In the genomic region with DNA sequence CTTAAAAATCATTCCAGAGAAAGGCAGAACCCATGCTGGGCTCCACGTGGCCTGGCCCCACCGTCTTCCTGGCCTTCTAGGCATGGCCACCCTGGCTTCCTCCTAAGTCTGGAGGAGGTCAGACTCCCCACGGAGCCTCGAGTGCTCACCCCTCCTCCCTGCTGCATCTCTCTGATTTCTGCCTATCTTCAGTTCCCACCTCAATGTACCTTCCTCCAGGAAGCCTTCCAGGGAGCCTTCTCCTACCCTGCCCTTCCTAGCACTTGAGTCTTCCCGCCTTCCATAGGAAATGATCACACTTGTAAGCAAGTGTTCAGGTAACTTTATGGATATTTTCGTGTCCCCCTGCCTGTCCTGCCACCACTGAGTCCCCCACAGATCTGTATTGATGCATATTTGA, we compare ENCODE assay signal across 19 cellular contexts.
DNase-seq lines count a peak whose midpoint lies in the region; ATAC-seq, FAIRE-seq and TF ChIP-seq lines count a peak whose summit lies in the region.
"Had no signal": no experiment of that assay in that cellular context is flagged by ENCODE, and none has a peak within 500 bp of the region (broad histone marks: within the 10 kb centered on the region; RNA-seq: fewer than 3 reads in every experiment).

No MANE protein-coding gene starts in this region.

- no peak for ATAC-seq in PC-3
- ATAC-seq: GM12878 had no signal

- TF ChIP-seq EP300 in H1 (IDR thresholded peaks at IDR 0.05; ENCODE audit: borderline replicate concordance in 1 of 2, low read depth in 2 of 2, low read length in 2 of 2): no peak

- H3K79me2 ChIP-seq in PC-3 (ENCODE audit: low read length) (no peaks in the 10 kb centered on the region), H1 (ENCODE audit: control insufficient read depth in 1 of 2, insufficient read depth in 2 of 2, low read length in 2 of 2) (no peaks in the 10 kb centered on the region)

- in situ Hi-C loops in G401 (cut with HindIII; ENCODE audit: low sequenced_read_pairs): no loop called here

- H3K23me2 ChIP-seq in H1 (ENCODE audit: low read depth, low read length): no peaks in the 10 kb centered on the region

- no peak overlapping the region for H2BK5ac ChIP-seq in H1 (ENCODE audit: low read depth, low read length)

- no peak overlapping the region for H3K23ac ChIP-seq in H1 (ENCODE audit: insufficient read length)

- no peak overlapping the region for H2BK15ac ChIP-seq in H1 (ENCODE audit: low read length)

- no peaks in the 10 kb centered on the region for H3K79me1 ChIP-seq in H1 (ENCODE audit: low read depth, low read length)

- TF ChIP-seq CTCF in PC-3 (conservative IDR thresholded peaks at IDR 0.05; ENCODE audit: low read depth, low read length) (no peak), H1 (IDR thresholded peaks at IDR 0.05; ENCODE audit: control extremely low read depth in 1 of 3, insufficient read depth in 1 of 3, low read depth in 1 of 3, low read length in 3 of 3) (no peak)

- no peak overlapping the region for H3K4me3 ChIP-seq in PC-3 (ENCODE audit: low read length)
- H3K4me3 ChIP-seq in H1 (ENCODE audit: extremely low read depth in 1 of 4, insufficient read depth in 2 of 4, low read depth in 3 of 4, low read length in 4 of 4): no peak overlapping the region
- H3K4me3 ChIP-seq: GM12878, MG63 had no signal

- H3K4me1 ChIP-seq in PC-3 (ENCODE audit: insufficient read depth, low read length): peaks cover 21% of the 10 kb centered on the region
- peaks cover 11 to 16% (median 14%) of the 10 kb centered on the region in 4 experiments for H3K4me1 ChIP-seq in H1 (replicated peaks in 1 of 4; ENCODE audit: control insufficient read depth in 3 of 4, insufficient read depth in 4 of 4, low read length in 3 of 4)

- no peak overlapping the region for H2BK20ac ChIP-seq in H1 (ENCODE audit: low read length)

- H4K8ac ChIP-seq in H1 (ENCODE audit: extremely low read depth, insufficient read depth, low read length): no peak overlapping the region

- no peak overlapping the region for H4K5ac ChIP-seq in H1 (ENCODE audit: insufficient read length, low read depth, low read length)

- H3K36me3 ChIP-seq in PC-3 (ENCODE audit: low read depth, low read length) (no peaks in the 10 kb centered on the region; the same call in 1 of the 2 replicates), H1 (ENCODE audit: control insufficient read depth in 2 of 4, insufficient read depth in 4 of 4, low read length in 3 of 4) (no peaks in the 10 kb centered on the region)
- H3K36me3 ChIP-seq: BE2C, MG63 had no signal

- no peaks in the 10 kb centered on the region for H3K9me3 ChIP-seq in PC-3 (ENCODE audit: low read length)
- H3K9me3 ChIP-seq in H1 (ENCODE audit: insufficient read depth in 2 of 2, low read depth in 1 of 2, low read length in 1 of 2): no peaks in the 10 kb centered on the region
- H3K9me3 ChIP-seq: BE2C, MG63 had no signal

- POLR2A ChIA-PET in PC-3 (lab: Charles Lee; ENCODE audit: unreplicated experiment): no interaction called here
- POLR2A ChIA-PET in H1 (lab: Charles Lee; ENCODE audit: partially characterized antibody): interaction anchor here (1.4 kb wide), 1 partner anchor 9 kb away, joined by 4 read pairs; no protein-coding TSS in a partner anchor

- no peak overlapping the region for H3K14ac ChIP-seq in H1 (ENCODE audit: insufficient read length)

- H3K27ac ChIP-seq in PC-3 (ENCODE audit: low read length): peak overlapping the region; percentile 97
- no peak overlapping the region for H3K27ac ChIP-seq in H1 (ENCODE audit: low read depth, low read length)
- H3K27ac ChIP-seq: 22Rv1, RWPE1 had no signal

- CTCF ChIA-PET in PC-3 (lab: Charles Lee): no interaction called here
- CTCF ChIA-PET in H1 (lab: Charles Lee; ENCODE audit: partially characterized antibody): interaction anchor here (1.1 to 4.1 kb wide), 2 partner anchors 20 to 39 kb away, joined by 3 to 21 read pairs; no protein-coding TSS in a partner anchor

- intact Hi-C loops in PC-3 (cut with micrococcal nuclease): no loop called here

- no peak overlapping the region for H3K4me2 ChIP-seq in PC-3 (ENCODE audit: low read length)
- H3K4me2 ChIP-seq in H1 (ENCODE audit: insufficient read depth in 1 of 2, low read depth in 2 of 2, low read length in 2 of 2): no peak overlapping the region

- no peak overlapping the region for H2BK120ac ChIP-seq in H1 (replicated peaks; ENCODE audit: low read depth, low read length)

- no peak overlapping the region for H3K4ac ChIP-seq in H1 (replicated peaks; ENCODE audit: insufficient read length, low read depth, low read length)

- no peak for FAIRE-seq in H1 (lab: Jason Lieb, UNC)
- FAIRE-seq: GM12878, H54, HTR-8/SVneo had no signal

- no peak for TF ChIP-seq RAD21 in H1 (IDR thresholded peaks at IDR 0.05 in 1 of 2, conservative IDR thresholded peaks at IDR 0.05 in 1 of 2; ENCODE audit: low read depth in 2 of 2, low read length in 2 of 2)

- TF ChIP-seq POLR2A in H1 (IDR thresholded peaks at IDR 0.05; ENCODE audit: control extremely low read depth in 1 of 2, low read depth in 2 of 2, low read length in 2 of 2): no peak

- no peak overlapping the region for H2AFZ ChIP-seq in PC-3 (ENCODE audit: low read length)
- no peak overlapping the region for H2AFZ ChIP-seq in H1 (ENCODE audit: low read length)

- BruUV-seq in PC-3 (replicated peaks; lab: Mats Ljungman, UMichigan): no TSS peak

- H3K18ac ChIP-seq in H1 (ENCODE audit: extremely low read depth, low read length): no peak overlapping the region

- H3K27me3 ChIP-seq in PC-3 (ENCODE audit: low read length): no peaks in the 10 kb centered on the region
- H3K27me3 ChIP-seq in H1 (replicated peaks in 1 of 4; ENCODE audit: control insufficient read depth in 3 of 4, extremely low read depth in 1 of 4, insufficient read depth in 3 of 4, low read length in 3 of 4): no peaks in the 10 kb centered on the region; a peak in 2 of 7 replicates
- H3K27me3 ChIP-seq: BE2C, MG63 had no signal

- 78% methylated on average over 6 of the region's 6 CpGs; no CpG with 5 or more reads in 1 of the 2 experiments for WGBS in H1 (ENCODE audit: extremely low coverage in 1 of 2, insufficient coverage in 1 of 2, insufficient read length in 1 of 2, insufficient replicate concordance in 2 of 2, low coverage in 1 of 2, low lambda C conversion rate in 2 of 2, missing lambda C conversion rate in 1 of 2), 2 experiments

- H2BK12ac ChIP-seq in H1 (ENCODE audit: low read depth, low read length): 0 out of 2 replicates have a peak overlapping the region, but pooled peaks have one; percentile 27

- H3K56ac ChIP-seq in H1 (replicated peaks; ENCODE audit: insufficient read length, low read depth, low read length): no peak overlapping the region

- H2AK5ac ChIP-seq in H1 (ENCODE audit: low read depth, low read length): no peak overlapping the region

- H3K9ac ChIP-seq in PC-3 (ENCODE audit: low read length) (peak overlapping the region; percentile 28; the same call in 1 of the 2 replicates), H1 (replicated peaks in 1 of 4; ENCODE audit: extremely low read depth in 1 of 4, low read depth in 3 of 4, low read length in 3 of 4) (no peak overlapping the region)

- DNase-seq in DMS53 (lab: John Stamatoyannopoulos, UW) (peak; percentile 41), DMS53 treated with DMSO at 0.1 percent for 48 hours (lab: John Stamatoyannopoulos, UW; ENCODE audit: unreplicated experiment) (no peak), PC-3 (no peak), H1 (ENCODE audit: low read depth in 1 of 2, low spot score in 2 of 2) (no peak), DMS153 treated with DMSO at 0.1 percent for 48 hours (lab: John Stamatoyannopoulos, UW; ENCODE audit: unreplicated experiment) (no peak), NCI-H524 treated with DMSO at 0.1 percent for 48 hours (lab: John Stamatoyannopoulos, UW) (no peak), G401 (ENCODE audit: low spot score) (no peak)
- DNase-seq: ACHN, BE2C, Calu3, GDM1, KBM-7, MG63, NCI-H524 had no signal

- no peaks in the 10 kb centered on the region for H4K20me1 ChIP-seq in PC-3 (ENCODE audit: low read length)
- H4K20me1 ChIP-seq in H1 (replicated peaks in 1 of 2; ENCODE audit: control insufficient read depth in 1 of 2, insufficient read depth in 2 of 2, low read length in 2 of 2): no peaks in the 10 kb centered on the region

- no peak overlapping the region for H4K91ac ChIP-seq in H1 (replicated peaks; ENCODE audit: insufficient read length, low read length)

- H3F3A ChIP-seq in PC-3 (ENCODE audit: low read length, unreplicated experiment): no peaks in the 10 kb centered on the region

- no peaks in the 10 kb centered on the region for H3K9me2 ChIP-seq in PC-3 (replicated peaks; ENCODE audit: low read length)

TF ChIP-seq in H1, 55 proteins besides CTCF, POLR2A, EP300 and RAD21 (continues in another document):
- TF ChIP-seq POU5F1 (IDR thresholded peaks at IDR 0.05; ENCODE audit: low read depth, low read length): no peak
- TF ChIP-seq CTBP2 (IDR thresholded peaks at IDR 0.05; ENCODE audit: borderline replicate concordance, insufficient read depth, insufficient read length, low read length): no peak
- TF ChIP-seq HDAC2 (IDR thresholded peaks at IDR 0.05; ENCODE audit: borderline replicate concordance in 1 of 2, low read depth in 2 of 2, low read length in 2 of 2): no peak
- no peak for TF ChIP-seq RBBP5 (IDR thresholded peaks at IDR 0.05; ENCODE audit: borderline replicate concordance, low read depth, low read length)
- no peak for TF ChIP-seq KDM1A (IDR thresholded peaks at IDR 0.05; ENCODE audit: borderline replicate concordance, low read length)
- TF ChIP-seq, protein P1, sequence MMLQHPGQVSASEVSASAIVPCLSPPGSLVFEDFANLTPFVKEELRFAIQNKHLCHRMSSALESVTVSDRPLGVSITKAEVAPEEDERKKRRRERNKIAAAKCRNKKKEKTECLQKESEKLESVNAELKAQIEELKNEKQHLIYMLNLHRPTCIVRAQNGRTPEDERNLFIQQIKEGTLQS (IDR thresholded peaks at IDR 0.05; ENCODE audit: insufficient read depth, low read depth, low read length): no peak
- no peak for TF ChIP-seq BACH1 (IDR thresholded peaks at IDR 0.05; ENCODE audit: low read length)
- no peak for TF ChIP-seq CBX8 (IDR thresholded peaks at IDR 0.05; ENCODE audit: borderline replicate concordance, low read depth, low read length)
- TF ChIP-seq JUND (IDR thresholded peaks at IDR 0.05; ENCODE audit: low read length): no peak
- TF ChIP-seq SIRT6 (IDR thresholded peaks at IDR 0.05; ENCODE audit: low read length): no peak
- TF ChIP-seq, protein P2, sequence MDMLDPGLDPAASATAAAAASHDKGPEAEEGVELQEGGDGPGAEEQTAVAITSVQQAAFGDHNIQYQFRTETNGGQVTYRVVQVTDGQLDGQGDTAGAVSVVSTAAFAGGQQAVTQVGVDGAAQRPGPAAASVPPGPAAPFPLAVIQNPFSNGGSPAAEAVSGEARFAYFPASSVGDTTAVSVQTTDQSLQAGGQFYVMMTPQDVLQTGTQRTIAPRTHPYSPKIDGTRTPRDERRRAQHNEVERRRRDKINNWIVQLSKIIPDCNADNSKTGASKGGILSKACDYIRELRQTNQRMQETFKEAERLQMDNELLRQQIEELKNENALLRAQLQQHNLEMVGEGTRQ (IDR thresholded peaks at IDR 0.05; ENCODE audit: low read length): no peak
